In the genomic region with DNA sequence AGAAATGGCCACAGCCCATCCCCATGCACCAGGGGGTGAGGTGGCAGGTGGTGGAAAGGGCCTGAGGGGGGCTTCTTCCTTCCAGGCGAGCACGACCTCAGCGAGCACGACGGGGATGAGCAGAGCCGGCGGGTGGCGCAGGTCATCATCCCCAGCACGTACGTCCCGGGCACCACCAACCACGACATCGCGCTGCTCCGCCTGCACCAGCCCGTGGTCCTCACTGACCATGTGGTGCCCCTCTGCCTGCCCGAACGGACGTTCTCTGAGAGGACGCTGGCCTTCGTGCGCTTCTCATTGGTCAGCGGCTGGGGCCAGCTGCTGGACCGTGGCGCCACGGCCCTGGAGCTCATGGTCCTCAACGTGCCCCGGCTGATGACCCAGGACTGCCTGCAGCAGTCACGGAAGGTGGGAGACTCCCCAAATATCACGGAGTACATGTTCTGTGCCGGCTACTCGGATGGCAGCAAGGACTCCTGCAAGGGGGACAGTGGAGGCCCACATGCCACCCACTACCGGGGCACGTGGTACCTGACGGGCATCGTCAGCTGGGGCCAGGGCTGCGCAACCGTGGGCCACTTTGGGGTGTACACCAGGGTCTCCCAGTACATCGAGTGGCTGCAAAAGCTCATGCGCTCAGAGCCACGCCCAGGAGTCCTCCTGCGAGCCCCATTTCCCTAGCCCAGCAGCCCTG, we compare ENCODE assay signal across 16 cellular contexts. TPM values are rescaled to one million over a fixed set of nuclear protein-coding genes. Genes with fewer than 3 reads are reported as not detected.
"Had no signal": no experiment of that assay in that cellular context is flagged by ENCODE, and none has a peak within 500 bp of the region (broad histone marks: within the 10 kb centered on the region; RNA-seq: fewer than 3 reads in every experiment).

No MANE protein-coding gene starts in this region.

- H3K9me3 ChIP-seq: ascending aorta, heart left ventricle, psoas muscle, sigmoid colon had no signal

- H3K27ac ChIP-seq: ascending aorta, heart left ventricle, psoas muscle, sigmoid colon had no signal

- H3K4me1 ChIP-seq: ascending aorta, psoas muscle, sigmoid colon had no signal

- H3K27me3 ChIP-seq: ascending aorta, heart left ventricle, sigmoid colon had no signal

- H3K9me3 Mint-ChIP-seq: activated naive CD8-positive, alpha-beta T cell treated with anti-CD3 and anti-CD28 coated beads, Interleukin-2, amount 50 U/mL, for 24 hours; mesothelial cell of epicardium; T-helper 1 cell treated with Interleukin-12 subunit alpha and Interleukin-12 subunit beta and Interleukin-4 antibody, amounts not matched to agents 30 μg/mL and 1 μg/mL, for 36 hours had no signal

- H3K4me1 Mint-ChIP-seq: activated naive CD8-positive, alpha-beta T cell treated with anti-CD3 and anti-CD28 coated beads, Interleukin-2, amount 50 U/mL, for 24 hours had no signal

- H3K27me3 Mint-ChIP-seq: activated naive CD8-positive, alpha-beta T cell treated with anti-CD3 and anti-CD28 coated beads, Interleukin-2, amount 50 U/mL, for 24 hours had no signal

- ATAC-seq: activated naive CD8-positive, alpha-beta T cell treated with anti-CD3 and anti-CD28 coated beads, Interleukin-2, amount 50 U/mL, for 24 hours; heart left ventricle; left ventricle myocardium superior; psoas muscle; SK-N-SH treated with all-trans-retinoic acid at 6 μM for 48 hours had no signal

- H3K36me3 ChIP-seq: ascending aorta, heart left ventricle, sigmoid colon had no signal

- H3K4me3 ChIP-seq: ascending aorta, heart left ventricle, psoas muscle, sigmoid colon had no signal

- H3K4me3 Mint-ChIP-seq: activated naive CD8-positive, alpha-beta T cell treated with anti-CD3 and anti-CD28 coated beads, Interleukin-2, amount 50 U/mL, for 24 hours; mesothelial cell of epicardium; T-helper 1 cell treated with Interleukin-12 subunit alpha and Interleukin-12 subunit beta and Interleukin-4 antibody, amounts not matched to agents 30 μg/mL and 1 μg/mL, for 36 hours had no signal

- DNase-seq: activated naive CD4-positive, alpha-beta T cell treated with Interleukin-2 at 50 U/mL for 16 hours; activated naive CD8-positive, alpha-beta T cell treated with anti-CD3 and anti-CD28 coated beads, Interleukin-2, amount 50 U/mL, for 24 hours; activated T-cell treated with anti-CD3 and anti-CD28 coated beads, Interleukin-2, amount 50 U/mL, for 48 hours; effector CD4-positive, alpha-beta T cell; foreskin melanocyte; left ventricle myocardium superior; psoas muscle; sigmoid colon; stimulated activated CD4-positive, alpha-beta T cell treated with anti-CD3 and anti-CD28 coated beads, Interleukin-12 subunit alpha, Interleukin-12 subunit beta, amount 100 ng/mL, for 4 hours; stimulated activated naive CD4-positive, alpha-beta T cell had no signal

- H3K36me3 Mint-ChIP-seq: mesothelial cell of epicardium had no signal

- H3K27ac Mint-ChIP-seq: activated naive CD8-positive, alpha-beta T cell treated with anti-CD3 and anti-CD28 coated beads, Interleukin-2, amount 50 U/mL, for 24 hours; mesothelial cell of epicardium; T-helper 1 cell treated with Interleukin-12 subunit alpha and Interleukin-12 subunit beta and Interleukin-4 antibody, amounts not matched to agents 30 μg/mL and 1 μg/mL, for 36 hours had no signal

RNA-seq across cellular contexts. Expression of a gene that starts 12.9 kb away (rescaled TPM):
- total RNA-seq: left ventricle myocardium superior, sigmoid colon had no signal

RNA-seq across cellular contexts. Expression of a gene that starts 40.0 kb away (rescaled TPM):
- total RNA-seq: ascending aorta, heart left ventricle, left ventricle myocardium superior, mesothelial cell of epicardium, psoas muscle, sigmoid colon, urinary bladder had no signal
- polyA plus RNA-seq: heart left ventricle, psoas muscle, urinary bladder had no signal
